8 cellular contexts compared by ENCODE assay signal in genomic region chr1:225654277-225654597, GRCh38. TPM values are rescaled to one million over a fixed set of nuclear protein-coding genes. Genes with fewer than 3 reads are reported as not detected.
DNase-seq lines count a peak whose midpoint lies in the region; ATAC-seq, FAIRE-seq and TF ChIP-seq lines count a peak whose summit lies in the region.

No MANE protein-coding gene starts in this region.

- peak overlapping the region; percentile 91 for H3K4me3 Mint-ChIP-seq in HFFc6

- H3K36me3 ChIP-seq in ACC112 (ENCODE audit: insufficient read depth, low read length) (no peaks in the 10 kb centered on the region), muscle layer of duodenum (ENCODE audit: control insufficient read depth in 1 of 2, insufficient read depth in 2 of 2, low read length in 2 of 2) (peaks cover 0 to 25% of the 10 kb centered on the region in 2 donors)

- peak overlapping the region; percentile 93 for H3K27ac Mint-ChIP-seq in HFFc6

- no peak for FAIRE-seq in urothelium cell line (lab: Jason Lieb, UNC)

- H3K9me3 Mint-ChIP-seq in HFFc6: no peaks in the 10 kb centered on the region

- peak overlapping the region; percentile 44 for H2AFZ ChIP-seq in ACC112 (ENCODE audit: low read length, unreplicated experiment)

- peaks cover 78% of the 10 kb centered on the region for H3K4me1 Mint-ChIP-seq in HFFc6 (ENCODE audit: low read depth)

- H3K36me3 Mint-ChIP-seq in HFFc6 (ENCODE audit: low read depth): peaks cover 15% of the 10 kb centered on the region

- TF ChIP-seq CTCF in HFFc6 (IDR thresholded peaks at IDR 0.05) (no peak), cardiac fibroblast (IDR thresholded peaks at IDR 0.05; ENCODE audit: low read depth, low read length) (no peak)

- H3K27ac ChIP-seq in ACC112 (ENCODE audit: low read depth, low read length) (peak overlapping the region; percentile 88), muscle layer of duodenum (ENCODE audit: low read length) (peak overlapping the region; percentile 71)

- peak overlapping the region; percentile 98 for H3K4me3 ChIP-seq in ACC112 (ENCODE audit: low read depth, low read length)
- H3K4me3 ChIP-seq in cardiac fibroblast (replicated peaks in 1 of 2; ENCODE audit: low read depth in 2 of 2, low read length in 2 of 2): peak overlapping the region; percentile 66 to 83
- peak overlapping the region; percentile 67 for H3K4me3 ChIP-seq in muscle layer of duodenum (ENCODE audit: low read depth in 1 of 2, low read length in 2 of 2)

- H3K9me3 ChIP-seq in muscle layer of duodenum (ENCODE audit: control insufficient read depth in 1 of 2, low read length in 2 of 2): no peaks in the 10 kb centered on the region

- H3K4me1 ChIP-seq in ACC112 (ENCODE audit: control insufficient read depth, insufficient read depth, low read length, unreplicated experiment): peaks cover 38% of the 10 kb centered on the region
- H3K4me1 ChIP-seq in muscle layer of duodenum (ENCODE audit: control insufficient read depth in 1 of 2, insufficient read depth in 2 of 2, low read length in 2 of 2): peaks cover 3 to 5% of the 10 kb centered on the region in 2 donors

- H3K79me2 ChIP-seq in ACC112 (ENCODE audit: control insufficient read depth, insufficient read depth, low read length, unreplicated experiment): peaks cover 38% of the 10 kb centered on the region

- ATAC-seq in GM21576 (IDR thresholded peaks at IDR 0.05; ENCODE audit: unreplicated experiment): no peak

- H3K27me3 Mint-ChIP-seq in HFFc6 (ENCODE audit: insufficient read depth): no peaks in the 10 kb centered on the region; the same call in 1 of the 2 replicates

- H3K27me3 ChIP-seq in ACC112 (ENCODE audit: insufficient read depth, low read length): no peaks in the 10 kb centered on the region
- no peaks in the 10 kb centered on the region for H3K27me3 ChIP-seq in muscle layer of duodenum (ENCODE audit: low read depth, low read length)

- DNase-seq in HFFc6: no peak
- peak in 1 of 2 donors; percentile 28 for DNase-seq in cardiac fibroblast (ENCODE audit: low read depth in 2 of 2)
- DNase-seq in urothelium cell line (ENCODE audit: low spot score): no peak
- DNase-seq in COLO668 (lab: John Stamatoyannopoulos, UW; ENCODE audit: unreplicated experiment): no peak
- no peak for DNase-seq in activated CD4-positive, CD25-positive, alpha-beta regulatory T cell (lab: John Stamatoyannopoulos, UW)

RNA-seq across cellular contexts. Expression of gene ENAH, which starts 1.3 kb away (rescaled TPM):
- 100 to 1,000 TPM; 133 to 171 (median 139) TPM for total RNA-seq in HFFc6 (2021; fragmentation: NEBNext Ultra II Directional; extraction: Animal tissue kit (Norgen Biotek cat#: 25700))
